1 cellular context compared by ENCODE assay signal in genomic region chr11:7422544-7423331, GRCh38.
TF ChIP-seq lines count a peak whose summit lies in the region.

No MANE protein-coding gene starts in this region.

TF ChIP-seq in GM23338, 12 proteins besides CTCF, POLR2A, EP300 and RAD21 (continued from another document):
- TF ChIP-seq EZH2 (IDR thresholded peaks at IDR 0.05; ENCODE audit: low read depth, unreplicated experiment) (no peak), CREB1 (CRISPR knock-in tag; IDR thresholded peaks at IDR 0.05; ENCODE audit: low read depth) (no peak), ZNF114 (CRISPR knock-in tag; IDR thresholded peaks at IDR 0.05) (no peak), POLR2AphosphoS5 (IDR thresholded peaks at IDR 0.05; ENCODE audit: low read depth) (no peak), STAT1 (IDR thresholded peaks at IDR 0.05; ENCODE audit: unreplicated experiment) (no peak), EZH2phosphoT487 (IDR thresholded peaks at IDR 0.05; ENCODE audit: unreplicated experiment) (no peak)
TF ChIP-seq in GM23338: peak in this region for 0.
